ENCODE assay signal across 29 cellular contexts in the genomic region with DNA sequence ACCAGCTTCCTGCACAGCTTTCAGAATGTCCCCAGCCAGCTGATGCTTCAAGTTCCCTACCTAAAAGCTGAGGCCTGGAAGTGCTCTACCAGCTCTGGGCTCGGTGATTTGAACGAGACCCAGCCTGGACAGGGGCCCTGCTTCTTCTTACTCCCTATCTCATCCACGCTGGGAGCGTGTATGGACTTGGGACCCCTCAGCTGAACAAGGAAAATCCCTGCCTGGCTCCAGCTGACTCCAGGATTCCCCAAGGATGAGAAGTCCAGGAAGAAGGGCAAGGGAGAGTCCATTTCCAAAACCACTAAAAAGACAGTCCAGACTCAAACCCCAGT. TPM values are rescaled to one million over a fixed set of nuclear protein-coding genes. Genes with fewer than 3 reads are reported as not detected.
"Had no signal": no experiment of that assay in that cellular context is flagged by ENCODE, and none has a peak within 500 bp of the region (broad histone marks: within the 10 kb centered on the region; RNA-seq: fewer than 3 reads in every experiment).

No MANE protein-coding gene starts in this region.

- H3K27me3 Mint-ChIP-seq: activated CD4-positive, alpha-beta memory T cell treated with anti-CD3 and anti-CD28 coated beads, Interleukin-2, amount 10 ng/mL, durations not matched to agents 7 days and 5 days; activated CD4-positive, alpha-beta T cell treated with anti-CD3 and anti-CD28 coated beads, Interleukin-2, amount 10 ng/mL, durations not matched to agents 24 days and 14 days; activated naive CD4-positive, alpha-beta T cell treated with anti-CD3 and anti-CD28 coated beads, Interleukin-2, amount 50 U/mL, for 24 hours had no signal

- H3K27ac Mint-ChIP-seq: activated CD4-positive, alpha-beta memory T cell treated with anti-CD3 and anti-CD28 coated beads, Interleukin-2, amount 10 ng/mL, durations not matched to agents 7 days and 5 days; activated CD4-positive, alpha-beta T cell treated with anti-CD3 and anti-CD28 coated beads, Interleukin-2, amount 10 ng/mL, durations not matched to agents 24 days and 14 days; activated naive CD4-positive, alpha-beta T cell treated with anti-CD3 and anti-CD28 coated beads, Interleukin-2, amount 50 U/mL, for 24 hours; activated T-cell treated with anti-CD3 and anti-CD28 coated beads, Interleukin-2, amount 50 U/mL, for 72 hours; effector memory CD8-positive, alpha-beta T cell; mesothelial cell of epicardium; natural killer cell; stimulated activated naive B cell treated with anti-CD40 and anti-IgM and Interleukin-4, amounts not matched to agents 10 μg/mL and 1 μg/mL and 100 μg/mL, for 72 hours; T-cell; T-helper 2 cell treated with Interferon-gamma antibody and Interleukin-4, amounts not matched to agents 5 μg/mL and 100 μg/mL, for 36 hours had no signal

- H3K9me3 ChIP-seq: body of pancreas, esophagus muscularis mucosa, pancreas, right lobe of liver, vagina had no signal

- ATAC-seq: activated CD4-positive, CD25-positive, alpha-beta regulatory T cell treated with anti-CD3 and anti-CD28 coated beads, Interleukin-2, amount 50 U/mL, for 24 hours; activated T-cell treated with anti-CD3 and anti-CD28 coated beads, Interleukin-2, amount 50 U/mL, for 72 hours; body of pancreas; effector memory CD8-positive, alpha-beta T cell; natural killer cell; pancreas; right lobe of liver; stimulated activated naive B cell treated with anti-CD40 and anti-IgM and Interleukin-4, amounts not matched to agents 10 μg/mL and 1 μg/mL and 100 μg/mL, for 72 hours; T-cell had no signal

- H3K4me3 ChIP-seq: body of pancreas, dorsolateral prefrontal cortex, esophagus muscularis mucosa, pancreas, right lobe of liver, smooth muscle cell, vagina had no signal

- H3K27ac ChIP-seq: body of pancreas, dorsolateral prefrontal cortex, esophagus muscularis mucosa, pancreas, right lobe of liver, vagina, VCaP had no signal

- H3K36me3 Mint-ChIP-seq: activated naive CD4-positive, alpha-beta T cell treated with anti-CD3 and anti-CD28 coated beads, Interleukin-2, amount 50 U/mL, for 24 hours; mesothelial cell of epicardium; natural killer cell; stimulated activated naive B cell treated with anti-CD40 and anti-IgM and Interleukin-4, amounts not matched to agents 10 μg/mL and 1 μg/mL and 100 μg/mL, for 72 hours; T-cell had no signal

- H3K4me3 Mint-ChIP-seq: activated CD4-positive, alpha-beta memory T cell treated with anti-CD3 and anti-CD28 coated beads, Interleukin-2, amount 10 ng/mL, durations not matched to agents 7 days and 5 days; activated CD4-positive, alpha-beta T cell treated with anti-CD3 and anti-CD28 coated beads, Interleukin-2, amount 10 ng/mL, durations not matched to agents 24 days and 14 days; activated naive CD4-positive, alpha-beta T cell treated with anti-CD3 and anti-CD28 coated beads, Interleukin-2, amount 50 U/mL, for 24 hours; activated T-cell treated with anti-CD3 and anti-CD28 coated beads, Interleukin-2, amount 50 U/mL, for 72 hours; effector memory CD8-positive, alpha-beta T cell; mesothelial cell of epicardium; natural killer cell; stimulated activated naive B cell treated with anti-CD40 and anti-IgM and Interleukin-4, amounts not matched to agents 10 μg/mL and 1 μg/mL and 100 μg/mL, for 72 hours; T-cell; T-helper 2 cell treated with Interferon-gamma antibody and Interleukin-4, amounts not matched to agents 5 μg/mL and 100 μg/mL, for 36 hours had no signal

- H3K9me3 Mint-ChIP-seq: activated CD4-positive, alpha-beta memory T cell treated with anti-CD3 and anti-CD28 coated beads, Interleukin-2, amount 10 ng/mL, durations not matched to agents 7 days and 5 days; activated CD4-positive, alpha-beta T cell treated with anti-CD3 and anti-CD28 coated beads, Interleukin-2, amount 10 ng/mL, durations not matched to agents 24 days and 14 days; activated naive CD4-positive, alpha-beta T cell treated with anti-CD3 and anti-CD28 coated beads, Interleukin-2, amount 50 U/mL, for 24 hours; activated T-cell treated with anti-CD3 and anti-CD28 coated beads, Interleukin-2, amount 50 U/mL, for 72 hours; effector memory CD8-positive, alpha-beta T cell; mesothelial cell of epicardium; natural killer cell; stimulated activated naive B cell treated with anti-CD40 and anti-IgM and Interleukin-4, amounts not matched to agents 10 μg/mL and 1 μg/mL and 100 μg/mL, for 72 hours; T-cell; T-helper 2 cell treated with Interferon-gamma antibody and Interleukin-4, amounts not matched to agents 5 μg/mL and 100 μg/mL, for 36 hours had no signal

- H3K4me1 Mint-ChIP-seq: activated CD4-positive, alpha-beta memory T cell treated with anti-CD3 and anti-CD28 coated beads, Interleukin-2, amount 10 ng/mL, durations not matched to agents 7 days and 5 days; activated CD4-positive, alpha-beta T cell treated with anti-CD3 and anti-CD28 coated beads, Interleukin-2, amount 10 ng/mL, durations not matched to agents 24 days and 14 days; activated naive CD4-positive, alpha-beta T cell treated with anti-CD3 and anti-CD28 coated beads, Interleukin-2, amount 50 U/mL, for 24 hours; natural killer cell; stimulated activated naive B cell treated with anti-CD40 and anti-IgM and Interleukin-4, amounts not matched to agents 10 μg/mL and 1 μg/mL and 100 μg/mL, for 72 hours; T-cell had no signal

- H3K27me3 ChIP-seq: body of pancreas, pancreas, right lobe of liver, vagina had no signal

- DNase-seq: activated CD4-positive, alpha-beta memory T cell treated with anti-CD3 and anti-CD28 coated beads, Interleukin-2, amount 10 ng/mL, durations not matched to agents 7 days and 5 days; activated CD4-positive, alpha-beta T cell treated with anti-CD3 and anti-CD28 coated beads, Interleukin-2, amount 10 ng/mL, durations not matched to agents 24 days and 14 days; activated gamma-delta T cell treated with Interleukin-2 at 50 U/mL for 16 hours; activated T-cell treated with anti-CD3 and anti-CD28 coated beads, Interleukin-2, amount 50 U/mL, for 72 hours; anterior cingulate cortex; central memory CD4-positive, alpha-beta T cell; effector memory CD8-positive, alpha-beta T cell; mammary epithelial cell; natural killer cell; stimulated activated CD4-positive, alpha-beta T cell treated with anti-CD3 and anti-CD28 coated beads, Interleukin-2, amount 100 ng/mL, for 48 hours; stimulated activated CD8-positive, alpha-beta memory T cell treated with anti-CD3 and anti-CD28 coated beads, Interleukin-4, amount 100 ng/mL, for 48 hours; stimulated activated naive B cell treated with anti-CD40 and anti-IgM and Interleukin-4, amounts not matched to agents 10 μg/mL and 1 μg/mL and 100 μg/mL, for 72 hours; trophoblast cell had no signal

- H3K4me2 ChIP-seq: smooth muscle cell had no signal

- H3K36me3 ChIP-seq: pancreas, right lobe of liver, vagina had no signal

RNA-seq across cellular contexts. Expression of gene MYL3, which starts 0.6 kb away (rescaled TPM):
- total RNA-seq: activated CD4-positive, alpha-beta memory T cell treated with anti-CD3 and anti-CD28 coated beads, Interleukin-2, amount 10 ng/mL, durations not matched to agents 7 days and 5 days; activated CD4-positive, alpha-beta T cell treated with anti-CD3 and anti-CD28 coated beads, Interleukin-2, amount 10 ng/mL, durations not matched to agents 24 days and 14 days; activated T-cell treated with anti-CD3 and anti-CD28 coated beads, Interleukin-2, amount 50 U/mL, for 72 hours; frontal cortex; mammary epithelial cell; natural killer cell; pulmonary artery endothelial cell; T-cell; vagina had no signal
- polyA plus RNA-seq: keratinocyte, mammary epithelial cell had no signal

RNA-seq across cellular contexts. Expression of gene PTH1R, which starts 14.9 kb away (rescaled TPM):
- total RNA-seq: activated CD4-positive, alpha-beta memory T cell treated with anti-CD3 and anti-CD28 coated beads, Interleukin-2, amount 10 ng/mL, durations not matched to agents 7 days and 5 days; activated CD4-positive, alpha-beta T cell treated with anti-CD3 and anti-CD28 coated beads, Interleukin-2, amount 10 ng/mL, durations not matched to agents 24 days and 14 days; activated T-cell treated with anti-CD3 and anti-CD28 coated beads, Interleukin-2, amount 50 U/mL, for 72 hours; natural killer cell had no signal
- polyA plus RNA-seq: keratinocyte, mammary epithelial cell had no signal
